9 cellular contexts compared by ENCODE assay signal in genomic region chr18:8912348-8913057, GRCh38.
DNase-seq lines count a peak whose midpoint lies in the region; ATAC-seq and TF ChIP-seq lines count a peak whose summit lies in the region.
"Had no signal": no experiment of that assay in that cellular context is flagged by ENCODE, and none has a peak within 500 bp of the region (broad histone marks: within the 10 kb centered on the region; RNA-seq: fewer than 3 reads in every experiment).

No MANE protein-coding gene starts in this region.

- no peak overlapping the region for H3K4me3 ChIP-seq in Karpas-422 (ENCODE audit: low read length)

- H3K9me3 ChIP-seq in Karpas-422 (ENCODE audit: low read length), result no peaks in the 10 kb centered on the region

- H4K20me1 ChIP-seq in Karpas-422 (ENCODE audit: insufficient read depth, low read depth, low read length), result no peaks in the 10 kb centered on the region

- no peak overlapping the region for H2AFZ ChIP-seq in Karpas-422 (ENCODE audit: low read length)

- ATAC-seq in GM21390 (IDR thresholded peaks at IDR 0.05; ENCODE audit: unreplicated experiment) (peak; percentile 57), HG02759 (IDR thresholded peaks at IDR 0.05; ENCODE audit: unreplicated experiment) (no peak), omental fat pad (ENCODE audit: low FRiP score) (no peak)

- no peak overlapping the region for H3K9ac ChIP-seq in Karpas-422 (ENCODE audit: low read length)

- no peaks in the 10 kb centered on the region for H3K9me2 ChIP-seq in Karpas-422 (replicated peaks; ENCODE audit: insufficient read depth, low read length)

- no peaks in the 10 kb centered on the region for H3K36me3 ChIP-seq in Karpas-422 (ENCODE audit: insufficient read depth, low read length)

- DNase-seq in AG20443 (ENCODE audit: low spot score) (peak; percentile 39), NCI-H2107 (lab: John Stamatoyannopoulos, UW) (peak; percentile 43), germinal center (ENCODE audit: low spot score) (peak; percentile 51), hypothalamus (lab: John Stamatoyannopoulos, UW) (no peak), Karpas-422 (no peak), omental fat pad (ENCODE audit: low spot score) (no peak)
- DNase-seq: amniotic stem cell had no signal

- H3K79me2 ChIP-seq in Karpas-422 (ENCODE audit: low read length), result no peaks in the 10 kb centered on the region

- TF ChIP-seq CTCF in omental fat pad (IDR thresholded peaks at IDR 0.05), result no peak

- no peak overlapping the region for H3K27ac ChIP-seq in Karpas-422 (ENCODE audit: low read length)

- no peak overlapping the region for H3K4me2 ChIP-seq in Karpas-422 (ENCODE audit: low read depth, low read length, poor library complexity, severe bottlenecking)

- H3K27me3 ChIP-seq in Karpas-422 (ENCODE audit: low read length), result no peaks in the 10 kb centered on the region

- H3K4me1 ChIP-seq in Karpas-422 (ENCODE audit: low read length), result peaks cover 3% of the 10 kb centered on the region; the same call in 1 of the 2 replicates

Comparison
In these comparisons a context has a peak if more than half of its experiments do, and no peak if none do; other contexts are left out.
1. DNase-seq: peak in AG20443 (single experiment), NCI-H2107 (single experiment) and germinal center (single experiment); none in hypothalamus (0 of 51), Karpas-422 (single experiment) and omental fat pad (single experiment).